ENCODE assay signal across 8 cellular contexts in the genomic region with DNA sequence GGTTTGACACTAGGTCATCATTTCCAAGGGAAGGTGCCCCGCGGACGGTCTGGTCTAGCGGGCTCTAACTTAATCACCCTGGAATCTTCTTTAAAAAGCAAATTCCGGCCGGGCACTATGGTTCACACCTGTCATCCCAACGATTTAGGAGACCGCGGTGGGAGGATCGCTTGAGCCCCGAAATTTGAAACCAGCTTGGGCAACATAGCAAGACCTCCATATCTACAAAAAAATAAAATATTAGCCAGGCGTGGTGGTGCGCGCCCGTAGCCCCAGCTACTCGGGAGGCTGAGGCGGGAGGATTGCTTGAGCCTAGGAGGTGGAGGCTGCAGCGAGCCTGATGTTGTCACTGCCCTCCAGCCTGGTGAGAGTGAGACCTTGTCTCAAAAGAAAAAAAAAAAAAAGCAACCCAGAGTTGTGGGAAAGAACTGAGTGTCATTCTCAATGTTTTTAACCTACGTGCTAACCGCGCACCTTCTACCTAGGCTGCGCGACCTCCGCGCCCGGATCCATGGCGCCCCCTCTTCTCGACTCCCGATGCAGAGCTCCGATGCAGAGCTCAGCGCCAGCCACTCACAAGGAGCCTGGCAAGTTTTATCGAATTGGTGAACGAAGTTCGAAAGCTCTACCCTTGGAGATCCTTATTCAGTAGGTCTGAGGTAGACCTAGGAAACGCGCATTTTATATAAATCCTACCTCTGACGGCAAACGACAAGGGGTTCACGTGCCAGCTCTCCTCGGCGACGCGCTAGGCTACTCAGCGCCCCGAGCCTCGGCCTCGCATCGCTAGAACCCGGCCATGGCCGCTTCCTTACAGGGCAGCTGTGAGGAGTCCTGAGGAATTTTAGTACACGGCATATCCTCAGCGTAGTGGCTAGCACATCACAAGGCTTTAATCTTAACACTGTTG. TPM values are rescaled to one million over a fixed set of nuclear protein-coding genes. Genes with fewer than 3 reads are reported as not detected.
A peak's percentile ranks its signal among the peaks of the same experiment; 100 is the strongest.
DNase-seq lines count a peak whose midpoint lies in the region; ATAC-seq, FAIRE-seq and TF ChIP-seq lines count a peak whose summit lies in the region.

No MANE protein-coding gene starts in this region.

- peak; percentile 34 for FAIRE-seq in astrocyte (lab: Jason Lieb, UNC)

- H3K79me2 ChIP-seq in KMS-11 (ENCODE audit: insufficient read depth, low read depth), result peaks cover 11% of the 10 kb centered on the region; the same call in 1 of the 2 replicates
- H3K79me2 ChIP-seq in astrocyte (ENCODE audit: insufficient read depth, low read length), result peaks cover 30% of the 10 kb centered on the region

- no peaks in the 10 kb centered on the region for H3K9me3 ChIP-seq in astrocyte (ENCODE audit: insufficient read depth, low read depth, low read length)

- H3K4me1 Mint-ChIP-seq in astrocyte (ENCODE audit: low read depth, unreplicated experiment), result peaks cover 10% of the 10 kb centered on the region

- no peaks in the 10 kb centered on the region for H3K27me3 Mint-ChIP-seq in astrocyte (ENCODE audit: low read depth, unreplicated experiment)

- H3K36me3 ChIP-seq in KMS-11 (ENCODE audit: insufficient read depth) (no peaks in the 10 kb centered on the region), astrocyte (ENCODE audit: insufficient read depth, low read length) (peaks cover 3% of the 10 kb centered on the region)

- H2AFZ ChIP-seq in KMS-11 (ENCODE audit: low read depth), result peak overlapping the region; percentile 82
- H2AFZ ChIP-seq in astrocyte (ENCODE audit: low read depth, low read length), result peak overlapping the region; percentile 99

- peak overlapping the region; percentile 91 for H3K4me3 Mint-ChIP-seq in astrocyte (ENCODE audit: unreplicated experiment)

- no peaks in the 10 kb centered on the region for H4K20me1 ChIP-seq in KMS-11 (ENCODE audit: insufficient read depth)
- H4K20me1 ChIP-seq in astrocyte (ENCODE audit: insufficient read depth, low read length), result no peaks in the 10 kb centered on the region

- H3K4me3 ChIP-seq in KMS-11 (IDR thresholded peaks at IDR 0.05; ENCODE audit: insufficient read depth, low read depth, low read length), result no peak overlapping the region
- H3K4me3 ChIP-seq in astrocyte (ENCODE audit: insufficient read depth, low read depth, low read length), result peak overlapping the region; percentile 76

- DNase-seq in astrocyte (ENCODE audit: low read depth) (no peak), iPS-NIHi11 (ENCODE audit: low spot score) (peak; percentile 73), SW480 (ENCODE audit: low spot score) (no peak), RPMI8226 (no peak)
- peak; percentile 4 for DNase-seq in stimulated activated CD8-positive, alpha-beta memory T cell treated with anti-CD3 and anti-CD28 coated beads, Interleukin-4, amount 100 ng/mL, for 24 hours (ENCODE audit: low read depth)

- H3K36me3 Mint-ChIP-seq in astrocyte (ENCODE audit: low read depth, unreplicated experiment), result peaks cover 3% of the 10 kb centered on the region

- no peak overlapping the region for H3K27ac ChIP-seq in KMS-11
- peak overlapping the region; percentile 52 for H3K27ac ChIP-seq in astrocyte (ENCODE audit: low read depth, low read length)

- peaks cover 14% of the 10 kb centered on the region for H3K4me1 ChIP-seq in KMS-11 (ENCODE audit: low read depth, poor library complexity, severe bottlenecking)
- H3K4me1 ChIP-seq in astrocyte (ENCODE audit: insufficient read depth, low read length), result peaks cover 8% of the 10 kb centered on the region

- TF ChIP-seq CTCF in KMS-11 (conservative IDR thresholded peaks at IDR 0.05; ENCODE audit: low read depth, low read length) (no peak), astrocyte (IDR thresholded peaks at IDR 0.05; ENCODE audit: insufficient read depth, low read depth, low read length) (no peak)

- H3K27ac Mint-ChIP-seq in astrocyte (ENCODE audit: unreplicated experiment), result peak overlapping the region; percentile 93

- H3K27me3 ChIP-seq in KMS-11 (ENCODE audit: insufficient read depth, low read depth) (no peaks in the 10 kb centered on the region), astrocyte (ENCODE audit: insufficient read depth, low read length) (no peaks in the 10 kb centered on the region)

- H3K9ac ChIP-seq in KMS-11, result no peak overlapping the region
- peak overlapping the region; percentile 83 for H3K9ac ChIP-seq in astrocyte (ENCODE audit: low read length)

- H3K9me3 Mint-ChIP-seq in astrocyte (ENCODE audit: unreplicated experiment), result peaks cover 7% of the 10 kb centered on the region

- peak overlapping the region; percentile 64 for H3K4me2 ChIP-seq in KMS-11
- H3K4me2 ChIP-seq in astrocyte (ENCODE audit: low read length), result peak overlapping the region; percentile 97

- peak; percentile 41 for ATAC-seq in GM18498 (IDR thresholded peaks at IDR 0.05; ENCODE audit: unreplicated experiment)
- ATAC-seq in GM21786 (IDR thresholded peaks at IDR 0.05; ENCODE audit: unreplicated experiment), result peak; percentile 33

RNA-seq across cellular contexts. Expression of a gene that starts 0.9 kb away (rescaled TPM):
- total RNA-seq in astrocyte, result 44.7 and 48.4 TPM in 2 replicates

Comparison
In these comparisons a context has a peak if more than half of its experiments do, and no peak if none do; other contexts are left out.
1. DNase-seq: peak in iPS-NIHi11 (single experiment) and stimulated activated CD8-positive, alpha-beta memory T cell treated with anti-CD3 and anti-CD28 coated beads, Interleukin-4, amount 100 ng/mL, for 24 hours (single experiment); none in astrocyte (single experiment), SW480 (single experiment) and RPMI8226 (single experiment).